In genomic region chr2:75667884-75668283, GRCh38 we compare ENCODE assay signal across 17 cellular contexts. TPM values are rescaled to one million over a fixed set of nuclear protein-coding genes. Genes with fewer than 3 reads are reported as not detected.
DNase-seq lines count a peak whose midpoint lies in the region; ATAC-seq, FAIRE-seq and TF ChIP-seq lines count a peak whose summit lies in the region.
"Had no signal": no experiment of that assay in that cellular context is flagged by ENCODE, and none has a peak within 500 bp of the region (broad histone marks: within the 10 kb centered on the region; RNA-seq: fewer than 3 reads in every experiment).

No MANE protein-coding gene starts in this region.

- intact Hi-C loops in left lung (cut with DNase I): no loop called here
- intact Hi-C loops in thyroid gland (cut with DNase I): no loop called here
- intact Hi-C loops in MCF 10A (cut with micrococcal nuclease): no loop called here

- H3K36me3 ChIP-seq in left lung (peaks cover 0 to 62% of the 10 kb centered on the region in 2 donors), thyroid gland (no peaks in the 10 kb centered on the region)
- H3K36me3 ChIP-seq: BE2C had no signal

- CTCF ChIA-PET in MCF 10A (lab: Yijun Ruan, JAX): interaction anchor here (0.7 to 3.0 kb wide), 4 partner anchors 9 to 27 kb away, joined by 3 to 17 read pairs (median 6); no protein-coding TSS in a partner anchor

- H3K4me3 Mint-ChIP-seq in MCF 10A (ENCODE audit: unreplicated experiment): no peak overlapping the region
- H3K4me3 Mint-ChIP-seq: CD8-positive, alpha-beta memory T cell had no signal

- H3K9me3 ChIP-seq in left lung (no peaks in the 10 kb centered on the region), thyroid gland (no peaks in the 10 kb centered on the region)
- H3K9me3 ChIP-seq: BE2C, Peyer's patch had no signal

- H3K27ac Mint-ChIP-seq in MCF 10A (ENCODE audit: low read depth, unreplicated experiment): no peak overlapping the region

- ATAC-seq in left lung (peak; percentile 58), GM21381 (IDR thresholded peaks at IDR 0.05; ENCODE audit: unreplicated experiment) (no peak), GM21786 (IDR thresholded peaks at IDR 0.05; ENCODE audit: unreplicated experiment) (no peak)

- WGBS in thyroid gland, 2 donors: 54 to 63% methylated on average over 2 of the region's 2 CpGs

- TF ChIP-seq CTCF in epithelial cell of proximal tubule (conservative IDR thresholded peaks at IDR 0.05; ENCODE audit: low read depth, low read length) (no peak), left lung (IDR thresholded peaks at IDR 0.05) (no peak), thyroid gland (IDR thresholded peaks at IDR 0.05) (no peak), MCF 10A (IDR thresholded peaks at IDR 0.05; ENCODE audit: unreplicated experiment) (no peak)

- POLR2A ChIA-PET in MCF 10A (lab: Yijun Ruan, JAX): interaction anchor here (1.3 to 2.0 kb wide), 2 partner anchors 9 to 11 kb away, joined by 5 read pairs; no protein-coding TSS in a partner anchor

- H3K27ac ChIP-seq in left lung (no peak overlapping the region), thyroid gland (peak overlapping the region in 2 of 3 donors; percentile 7 to 10)
- H3K27ac ChIP-seq: Peyer's patch had no signal

- peak; percentile 17 for DNase-seq in RCC 7860 (ENCODE audit: low spot score)
- peak; percentile 59 for DNase-seq in epithelial cell of proximal tubule (ENCODE audit: low read depth)
- DNase-seq in left lung: no peak
- no peak for DNase-seq in thyroid gland
- no peak for DNase-seq in MCF 10A (ENCODE audit: unreplicated experiment)
- DNase-seq: BE2C; CD8-positive, alpha-beta memory T cell; DMS153; HCEC 1CT; NCI-H1436 treated with DMSO at 0.1 percent for 48 hours; NCI-H2081; NCI-H524; Peyer's patch; SHP77 had no signal

- H3K9me3 Mint-ChIP-seq in MCF 10A (ENCODE audit: unreplicated experiment): no peaks in the 10 kb centered on the region
- H3K9me3 Mint-ChIP-seq: CD8-positive, alpha-beta memory T cell had no signal

- no TSS peak for BruUV-seq in MCF 10A (replicated peaks; lab: Mats Ljungman, UMichigan)

- H3K27me3 ChIP-seq in left lung (no peaks in the 10 kb centered on the region), thyroid gland (no peaks in the 10 kb centered on the region)
- H3K27me3 ChIP-seq: BE2C, Peyer's patch had no signal

- H3K36me3 Mint-ChIP-seq in MCF 10A (ENCODE audit: insufficient read depth, unreplicated experiment): peaks cover 59% of the 10 kb centered on the region

- peak; percentile 18 for FAIRE-seq in RCC 7860 (lab: Jason Lieb, UNC)
- FAIRE-seq: HTR-8/SVneo had no signal

- TF ChIP-seq POLR2A in thyroid gland (IDR thresholded peaks at IDR 0.05): no peak

- peaks cover 0 to 3% of the 10 kb centered on the region in 2 donors for H3K4me1 ChIP-seq in left lung
- H3K4me1 ChIP-seq in thyroid gland: peaks cover 3 to 5% of the 10 kb centered on the region in 2 donors
- H3K4me1 ChIP-seq: BE2C, Peyer's patch had no signal

- H3K4me1 Mint-ChIP-seq in MCF 10A (ENCODE audit: insufficient read depth, unreplicated experiment): no peaks in the 10 kb centered on the region

- H3K4me3 ChIP-seq in epithelial cell of proximal tubule (ENCODE audit: low read depth, low read length) (no peak overlapping the region), left lung (no peak overlapping the region), thyroid gland (replicated peaks in 1 of 3) (no peak overlapping the region)
- H3K4me3 ChIP-seq: Peyer's patch had no signal

- H3K27me3 Mint-ChIP-seq in MCF 10A (ENCODE audit: insufficient read depth, unreplicated experiment): no peaks in the 10 kb centered on the region
- H3K27me3 Mint-ChIP-seq: CD8-positive, alpha-beta memory T cell had no signal

RNA-seq across cellular contexts. Expression of gene MRPL19, which starts 21.3 kb away (rescaled TPM):
- total RNA-seq in epithelial cell of proximal tubule: 43.9 and 66.1 TPM in 2 replicates
- total RNA-seq in left lung: 10 to 100 TPM; 45.9 to 48.3 TPM
- total RNA-seq in thyroid gland: 10 to 100 TPM; 34.8 to 83.9 (median 57.6) TPM
- total RNA-seq in MCF 10A (2022): 49.1 and 65.4 TPM in 2 replicates

RNA-seq across cellular contexts. Expression of gene GCFC2, which starts 42.8 kb away (rescaled TPM):
- 21.2 and 24.7 TPM in 2 replicates for total RNA-seq in epithelial cell of proximal tubule
- total RNA-seq in left lung: 10 to 100 TPM; 10.4 to 14.3 TPM
- 10 to 100 TPM; 38.2 to 47.8 (median 43.0) TPM for total RNA-seq in thyroid gland
- total RNA-seq in MCF 10A (2022): 38.5 and 41.3 TPM in 2 replicates

Comparison
In these comparisons a context has a peak if more than half of its experiments do, and no peak if none do; other contexts are left out.
1. DNase-seq: peak in RCC 7860 (single experiment) and epithelial cell of proximal tubule (single experiment); none in left lung (0 of 2), thyroid gland (0 of 2) and MCF 10A (single experiment).
2. H3K27ac ChIP-seq: peak in thyroid gland (2 of 3); none in left lung (0 of 2).